ENCODE assay signal across 8 cellular contexts in genomic region chr17:76452102-76452645, GRCh38. TPM values are rescaled to one million over a fixed set of nuclear protein-coding genes. Genes with fewer than 3 reads are reported as not detected.
DNase-seq lines count a peak whose midpoint lies in the region; ATAC-seq and TF ChIP-seq lines count a peak whose summit lies in the region.

No MANE protein-coding gene starts in this region.

- H3K9ac ChIP-seq in skeletal muscle satellite cell (ENCODE audit: low read depth, low read length), result peak overlapping the region; percentile 94

- peak overlapping the region; percentile 93 to 94 for H3K27ac ChIP-seq in right atrium auricular region

- H3K4me3 Mint-ChIP-seq in activated CD8-positive, alpha-beta T cell treated with anti-CD3 and anti-CD28 coated beads, Interleukin-2, amount 10 ng/mL, durations not matched to agents 7 days and 5 days, result peak overlapping the region; percentile 91

- peak overlapping the region; percentile 99 for H3K4me2 ChIP-seq in skeletal muscle satellite cell (ENCODE audit: low read length)

- H3K4me1 ChIP-seq in right atrium auricular region (peaks cover 3 to 43% of the 10 kb centered on the region in 2 donors), skeletal muscle satellite cell (ENCODE audit: control insufficient read depth, insufficient read depth, low read length) (peaks cover 30% of the 10 kb centered on the region)

- ATAC-seq in GM18517 (IDR thresholded peaks at IDR 0.05; ENCODE audit: unreplicated experiment), result peak; percentile 10
- peak; percentile 16 for ATAC-seq in HG03139 (IDR thresholded peaks at IDR 0.05; ENCODE audit: unreplicated experiment)
- peak; percentile 40 for ATAC-seq in activated CD8-positive, alpha-beta T cell treated with anti-CD3 and anti-CD28 coated beads, Interleukin-2, amount 10 ng/mL, durations not matched to agents 7 days and 5 days

- no peak for TF ChIP-seq CTCF in right atrium auricular region (IDR thresholded peaks at IDR 0.05)

- H3K9me3 ChIP-seq in right atrium auricular region (no peaks in the 10 kb centered on the region), skeletal muscle satellite cell (replicated peaks; ENCODE audit: low read length) (no peaks in the 10 kb centered on the region)

- H3K4me1 Mint-ChIP-seq in activated CD8-positive, alpha-beta T cell treated with anti-CD3 and anti-CD28 coated beads, Interleukin-2, amount 10 ng/mL, durations not matched to agents 7 days and 5 days (ENCODE audit: low read depth), result peaks cover 46% of the 10 kb centered on the region

- no peak for DNase-seq in activated CD8-positive, alpha-beta T cell treated with anti-CD3 and anti-CD28 coated beads, Interleukin-2, amount 10 ng/mL, durations not matched to agents 7 days and 5 days
- DNase-seq in right atrium auricular region (ENCODE audit: low spot score) (no peak), SK-N-DZ (ENCODE audit: low spot score) (no peak), Kasumi-1 (lab: John Stamatoyannopoulos, UW) (no peak), NCI-H1092 (lab: John Stamatoyannopoulos, UW) (no peak)

- H3K27ac Mint-ChIP-seq in activated CD8-positive, alpha-beta T cell treated with anti-CD3 and anti-CD28 coated beads, Interleukin-2, amount 10 ng/mL, durations not matched to agents 7 days and 5 days, result peak overlapping the region; percentile 49

- POLR2A ChIA-PET in activated CD8-positive, alpha-beta T cell treated with anti-CD3 and anti-CD28 coated beads, Interleukin-2, amount 10 ng/mL, durations not matched to agents 7 days and 5 days (lab: Charles Lee), result interaction anchor here (0.7 to 1.4 kb wide), 2 partner anchors 24 to 50 kb away, joined by 3 to 4 read pairs; no protein-coding TSS in a partner anchor

- H3K36me3 ChIP-seq in right atrium auricular region (no peaks in the 10 kb centered on the region), skeletal muscle satellite cell (ENCODE audit: insufficient read depth, low read length) (no peaks in the 10 kb centered on the region)

- H3K27me3 ChIP-seq in right atrium auricular region (no peaks in the 10 kb centered on the region), skeletal muscle satellite cell (ENCODE audit: control insufficient read depth, insufficient read depth, low read length) (no peaks in the 10 kb centered on the region)

- H3K4me3 ChIP-seq in right atrium auricular region (peak overlapping the region; percentile 79 to 97), skeletal muscle satellite cell (ENCODE audit: low read length) (peak overlapping the region; percentile 98)

- CTCF ChIA-PET in activated CD8-positive, alpha-beta T cell treated with anti-CD3 and anti-CD28 coated beads, Interleukin-2, amount 10 ng/mL, durations not matched to agents 7 days and 5 days (lab: Charles Lee), result interaction anchor here (0.6 to 4.1 kb wide), 12 partner anchors 14 to 1756 kb away, joined by 3 to 17 read pairs (median 6); partner anchors contain the start of genes AANAT and SPHK1

- H3K36me3 Mint-ChIP-seq in activated CD8-positive, alpha-beta T cell treated with anti-CD3 and anti-CD28 coated beads, Interleukin-2, amount 10 ng/mL, durations not matched to agents 7 days and 5 days (ENCODE audit: low read depth), result peaks cover 6% of the 10 kb centered on the region

- H3K27me3 Mint-ChIP-seq in activated CD8-positive, alpha-beta T cell treated with anti-CD3 and anti-CD28 coated beads, Interleukin-2, amount 10 ng/mL, durations not matched to agents 7 days and 5 days (ENCODE audit: low read depth), result peaks cover 3% of the 10 kb centered on the region

- no peaks in the 10 kb centered on the region for H3K9me3 Mint-ChIP-seq in activated CD8-positive, alpha-beta T cell treated with anti-CD3 and anti-CD28 coated beads, Interleukin-2, amount 10 ng/mL, durations not matched to agents 7 days and 5 days (ENCODE audit: insufficient read depth)

RNA-seq across cellular contexts. Expression of gene UBE2O, which starts 0.8 kb away (rescaled TPM):
- 10 to 100 TPM; 28.4 to 31.6 TPM for total RNA-seq in activated CD8-positive, alpha-beta T cell treated with anti-CD3 and anti-CD28 coated beads, Interleukin-2, amount 10 ng/mL, durations not matched to agents 7 days and 5 days
- total RNA-seq in right atrium auricular region, result 10 to 100 TPM; 19.5 to 21.8 TPM
- 23.8 and 26.0 TPM in 2 replicates for total RNA-seq in skeletal muscle satellite cell (2012; rRNA removed)
- polyA plus RNA-seq in SK-N-DZ (2014; cell fraction: cytosol; rRNA removed), result 24.6 and 32.0 TPM in 2 replicates
- polyA plus RNA-seq in SK-N-DZ (2014; cell fraction: nucleus; rRNA removed), result 41.7 and 53.0 TPM in 2 replicates

RNA-seq across cellular contexts. Expression of gene AANAT, which starts 15.2 kb away (rescaled TPM):
- total RNA-seq in activated CD8-positive, alpha-beta T cell treated with anti-CD3 and anti-CD28 coated beads, Interleukin-2, amount 10 ng/mL, durations not matched to agents 7 days and 5 days, result not detected
- total RNA-seq in right atrium auricular region, result not detected
- total RNA-seq in skeletal muscle satellite cell (2012; rRNA removed), result under 0.01 TPM in 1 of 2 replicates, not detected in the other
- polyA plus RNA-seq in SK-N-DZ (2014; cell fraction: cytosol; rRNA removed), result not detected in 2 replicates
- polyA plus RNA-seq in SK-N-DZ (2014; cell fraction: nucleus; rRNA removed), result not detected in 2 replicates

RNA-seq across cellular contexts. Expression of gene RHBDF2, which starts 49.0 kb away (rescaled TPM):
- total RNA-seq in activated CD8-positive, alpha-beta T cell treated with anti-CD3 and anti-CD28 coated beads, Interleukin-2, amount 10 ng/mL, durations not matched to agents 7 days and 5 days, result 10 to 100 TPM; 51.4 to 52.1 TPM
- total RNA-seq in right atrium auricular region, result 10 to 100 TPM; 13.6 to 14.8 TPM
- 6.6 and 9.6 TPM in 2 replicates for total RNA-seq in skeletal muscle satellite cell (2012; rRNA removed)
- polyA plus RNA-seq in SK-N-DZ (2014; cell fraction: cytosol; rRNA removed), result 0.08 and 1.0 TPM in 2 replicates
- polyA plus RNA-seq in SK-N-DZ (2014; cell fraction: nucleus; rRNA removed), result 0.56 and 0.89 TPM in 2 replicates
